In genomic region chr14:100336618-100337530, GRCh38 we compare ENCODE assay signal across 16 cellular contexts. TPM values are rescaled to one million over a fixed set of nuclear protein-coding genes. Genes with fewer than 3 reads are reported as not detected.
DNase-seq lines count a peak whose midpoint lies in the region; ATAC-seq and TF ChIP-seq lines count a peak whose summit lies in the region.
"Had no signal": no experiment of that assay in that cellular context is flagged by ENCODE, and none has a peak within 500 bp of the region (broad histone marks: within the 10 kb centered on the region; RNA-seq: fewer than 3 reads in every experiment).

No MANE protein-coding gene starts in this region.

- peak overlapping the region; percentile 25 for H3K27ac Mint-ChIP-seq in activated CD4-positive, alpha-beta T cell treated with anti-CD3 and anti-CD28 coated beads, Interleukin-2, amount 10 ng/mL, durations not matched to agents 7 days and 5 days
- H3K27ac Mint-ChIP-seq in activated CD4-positive, alpha-beta memory T cell treated with anti-CD3 and anti-CD28 coated beads, Interleukin-2, amount 10 ng/mL, durations not matched to agents 7 days and 5 days: peak overlapping the region; percentile 75
- peak overlapping the region; percentile 61 for H3K27ac Mint-ChIP-seq in stimulated activated effector memory CD8-positive, alpha-beta T cell treated with anti-CD3 and anti-CD28 coated beads, Interleukin-12 subunit alpha, Interleukin-12 subunit beta, amount 100 ng/mL, for 72 hours
- H3K27ac Mint-ChIP-seq: neural progenitor cell had no signal

- H3K4me1 ChIP-seq in right atrium auricular region: peaks cover 0 to 18% of the 10 kb centered on the region in 2 donors
- H3K4me1 ChIP-seq: Caco-2, neural progenitor cell had no signal

- no peak overlapping the region for H3K4me3 Mint-ChIP-seq in activated CD4-positive, alpha-beta T cell treated with anti-CD3 and anti-CD28 coated beads, Interleukin-2, amount 10 ng/mL, durations not matched to agents 7 days and 5 days
- H3K4me3 Mint-ChIP-seq in activated CD4-positive, alpha-beta memory T cell treated with anti-CD3 and anti-CD28 coated beads, Interleukin-2, amount 10 ng/mL, durations not matched to agents 7 days and 5 days: no peak overlapping the region
- no peak overlapping the region for H3K4me3 Mint-ChIP-seq in stimulated activated effector memory CD8-positive, alpha-beta T cell treated with anti-CD3 and anti-CD28 coated beads, Interleukin-12 subunit alpha, Interleukin-12 subunit beta, amount 100 ng/mL, for 72 hours
- H3K4me3 Mint-ChIP-seq: neural progenitor cell had no signal

- no peak overlapping the region for H3K4me3 ChIP-seq in right atrium auricular region
- H3K4me3 ChIP-seq: hepatocyte, neural progenitor cell, SK-N-MC had no signal

- no peaks in the 10 kb centered on the region for H3K27me3 ChIP-seq in right atrium auricular region
- H3K27me3 ChIP-seq: hepatocyte, neural progenitor cell had no signal

- peaks cover 43% of the 10 kb centered on the region for H3K36me3 Mint-ChIP-seq in activated CD4-positive, alpha-beta T cell treated with anti-CD3 and anti-CD28 coated beads, Interleukin-2, amount 10 ng/mL, durations not matched to agents 7 days and 5 days (ENCODE audit: low read depth)
- peaks cover 75% of the 10 kb centered on the region for H3K36me3 Mint-ChIP-seq in activated CD4-positive, alpha-beta memory T cell treated with anti-CD3 and anti-CD28 coated beads, Interleukin-2, amount 10 ng/mL, durations not matched to agents 7 days and 5 days (ENCODE audit: low read depth)
- H3K36me3 Mint-ChIP-seq in stimulated activated effector memory CD8-positive, alpha-beta T cell treated with anti-CD3 and anti-CD28 coated beads, Interleukin-12 subunit alpha, Interleukin-12 subunit beta, amount 100 ng/mL, for 72 hours: peaks cover 97% of the 10 kb centered on the region

- peaks cover 36% of the 10 kb centered on the region for H3K36me3 ChIP-seq in right atrium auricular region
- H3K36me3 ChIP-seq: neural progenitor cell had no signal

- DNase-seq in activated CD4-positive, alpha-beta T cell treated with anti-CD3 and anti-CD28 coated beads, Interleukin-2, amount 10 ng/mL, durations not matched to agents 7 days and 5 days: no peak
- DNase-seq in activated CD4-positive, alpha-beta T cell treated with anti-CD3 and anti-CD28 coated beads, Interleukin-2, amount 50 U/mL, for 4 hours: no peak
- DNase-seq in activated CD4-positive, alpha-beta memory T cell treated with anti-CD3 and anti-CD28 coated beads, Interleukin-2, amount 10 ng/mL, durations not matched to agents 7 days and 5 days: no peak
- DNase-seq in stimulated activated effector memory CD8-positive, alpha-beta T cell treated with anti-CD3 and anti-CD28 coated beads, Interleukin-12 subunit alpha, Interleukin-12 subunit beta, amount 100 ng/mL, for 72 hours (ENCODE audit: low spot score in 2 of 2): no peak
- DNase-seq in NCI-H1436 (lab: John Stamatoyannopoulos, UW) (no peak), right atrium auricular region (ENCODE audit: low spot score) (no peak)
- DNase-seq in stimulated activated CD4-positive, alpha-beta T cell treated with anti-CD3 and anti-CD28 coated beads, Interleukin-1b, Interleukin-23, amount 100 ng/mL, for 48 hours: no peak
- DNase-seq: Caco-2, NCI-H1930 had no signal

- TF ChIP-seq CTCF in right atrium auricular region (IDR thresholded peaks at IDR 0.05): no peak

- no peak overlapping the region for H3K27ac ChIP-seq in right atrium auricular region
- H3K27ac ChIP-seq: epithelial cell of prostate, hepatocyte, neural progenitor cell, SK-N-MC had no signal

- POLR2A ChIA-PET in activated CD4-positive, alpha-beta T cell treated with anti-CD3 and anti-CD28 coated beads, Interleukin-2, amount 10 ng/mL, durations not matched to agents 7 days and 5 days (lab: Charles Lee): no interaction called here
- POLR2A ChIA-PET in activated CD4-positive, alpha-beta memory T cell treated with anti-CD3 and anti-CD28 coated beads, Interleukin-2, amount 10 ng/mL, durations not matched to agents 7 days and 5 days (lab: Charles Lee): interaction anchor here (1.5 kb wide), 1 partner anchor 38 kb away, joined by 4 read pairs; a partner anchor contains a TSS

- peaks cover 16% of the 10 kb centered on the region for H3K4me1 Mint-ChIP-seq in activated CD4-positive, alpha-beta T cell treated with anti-CD3 and anti-CD28 coated beads, Interleukin-2, amount 10 ng/mL, durations not matched to agents 7 days and 5 days
- peaks cover 38% of the 10 kb centered on the region for H3K4me1 Mint-ChIP-seq in activated CD4-positive, alpha-beta memory T cell treated with anti-CD3 and anti-CD28 coated beads, Interleukin-2, amount 10 ng/mL, durations not matched to agents 7 days and 5 days
- H3K4me1 Mint-ChIP-seq in stimulated activated effector memory CD8-positive, alpha-beta T cell treated with anti-CD3 and anti-CD28 coated beads, Interleukin-12 subunit alpha, Interleukin-12 subunit beta, amount 100 ng/mL, for 72 hours: peaks cover 28% of the 10 kb centered on the region
- H3K4me1 Mint-ChIP-seq: neural progenitor cell had no signal

- H3K9me3 ChIP-seq in right atrium auricular region: no peaks in the 10 kb centered on the region
- H3K9me3 ChIP-seq: Caco-2 had no signal

- no peaks in the 10 kb centered on the region for H3K9me3 Mint-ChIP-seq in activated CD4-positive, alpha-beta T cell treated with anti-CD3 and anti-CD28 coated beads, Interleukin-2, amount 10 ng/mL, durations not matched to agents 7 days and 5 days
- H3K9me3 Mint-ChIP-seq in activated CD4-positive, alpha-beta memory T cell treated with anti-CD3 and anti-CD28 coated beads, Interleukin-2, amount 10 ng/mL, durations not matched to agents 7 days and 5 days: no peaks in the 10 kb centered on the region
- H3K9me3 Mint-ChIP-seq in stimulated activated effector memory CD8-positive, alpha-beta T cell treated with anti-CD3 and anti-CD28 coated beads, Interleukin-12 subunit alpha, Interleukin-12 subunit beta, amount 100 ng/mL, for 72 hours: no peaks in the 10 kb centered on the region
- H3K9me3 Mint-ChIP-seq: neural progenitor cell had no signal

- H3K27me3 Mint-ChIP-seq in activated CD4-positive, alpha-beta T cell treated with anti-CD3 and anti-CD28 coated beads, Interleukin-2, amount 10 ng/mL, durations not matched to agents 7 days and 5 days: no peaks in the 10 kb centered on the region
- no peaks in the 10 kb centered on the region for H3K27me3 Mint-ChIP-seq in activated CD4-positive, alpha-beta memory T cell treated with anti-CD3 and anti-CD28 coated beads, Interleukin-2, amount 10 ng/mL, durations not matched to agents 7 days and 5 days

- peak; percentile 37 for ATAC-seq in GM21360 (IDR thresholded peaks at IDR 0.05; ENCODE audit: unreplicated experiment)
- ATAC-seq in stimulated activated effector memory CD8-positive, alpha-beta T cell treated with anti-CD3 and anti-CD28 coated beads, Interleukin-12 subunit alpha, Interleukin-12 subunit beta, amount 100 ng/mL, for 72 hours: peak; percentile 77

- CTCF ChIA-PET in activated CD4-positive, alpha-beta T cell treated with anti-CD3 and anti-CD28 coated beads, Interleukin-2, amount 10 ng/mL, durations not matched to agents 7 days and 5 days (lab: Charles Lee): interaction anchor here (0.6 to 1.1 kb wide), 4 partner anchors 12 to 63 kb away, joined by 3 read pairs; no protein-coding TSS in a partner anchor
- CTCF ChIA-PET in activated CD4-positive, alpha-beta memory T cell treated with anti-CD3 and anti-CD28 coated beads, Interleukin-2, amount 10 ng/mL, durations not matched to agents 7 days and 5 days (lab: Charles Lee): interaction anchor here (0.6 kb wide), 1 partner anchor 286 kb away, joined by 3 read pairs; no protein-coding TSS in a partner anchor

RNA-seq across cellular contexts. Expression of gene SLC25A47, which starts 13.7 kb away (rescaled TPM):
- total RNA-seq in activated CD4-positive, alpha-beta T cell treated with anti-CD3 and anti-CD28 coated beads, Interleukin-2, amount 10 ng/mL, durations not matched to agents 7 days and 5 days: not detected
- not detected for total RNA-seq in activated CD4-positive, alpha-beta memory T cell treated with anti-CD3 and anti-CD28 coated beads, Interleukin-2, amount 10 ng/mL, durations not matched to agents 7 days and 5 days
- not detected for total RNA-seq in right atrium auricular region
- total RNA-seq: Caco-2, cerebellum, lower leg skin had no signal

RNA-seq across cellular contexts. Expression of gene SLC25A29, which starts 30.6 kb away (rescaled TPM):
- 1 to 10 TPM; 1.5 to 2.2 TPM for total RNA-seq in activated CD4-positive, alpha-beta T cell treated with anti-CD3 and anti-CD28 coated beads, Interleukin-2, amount 10 ng/mL, durations not matched to agents 7 days and 5 days
- total RNA-seq in activated CD4-positive, alpha-beta memory T cell treated with anti-CD3 and anti-CD28 coated beads, Interleukin-2, amount 10 ng/mL, durations not matched to agents 7 days and 5 days: 1 to 10 TPM; 8.2 to 8.9 TPM
- total RNA-seq in right atrium auricular region: 10 to 100 TPM; 24.7 to 34.0 TPM

RNA-seq across cellular contexts. Expression of gene WDR25, which starts 39.4 kb away (rescaled TPM):
- total RNA-seq in activated CD4-positive, alpha-beta T cell treated with anti-CD3 and anti-CD28 coated beads, Interleukin-2, amount 10 ng/mL, durations not matched to agents 7 days and 5 days: 1 to 10 TPM; 6.8 to 7.0 TPM
- total RNA-seq in activated CD4-positive, alpha-beta memory T cell treated with anti-CD3 and anti-CD28 coated beads, Interleukin-2, amount 10 ng/mL, durations not matched to agents 7 days and 5 days: 1 to 10 TPM; 6.1 to 6.9 TPM
- total RNA-seq in right atrium auricular region: 1 to 10 TPM; 4.4 to 4.7 TPM

Comparison
In these comparisons a context has a peak if more than half of its experiments do, and no peak if none do; other contexts are left out.
1. H3K27ac Mint-ChIP-seq: peak in every context shown above with its lines; median percentile 75 in activated CD4-positive, alpha-beta memory T cell treated with anti-CD3 and anti-CD28 coated beads, Interleukin-2, amount 10 ng/mL, durations not matched to agents 7 days and 5 days; 61 in stimulated activated effector memory CD8-positive, alpha-beta T cell treated with anti-CD3 and anti-CD28 coated beads, Interleukin-12 subunit alpha, Interleukin-12 subunit beta, amount 100 ng/mL, for 72 hours; 25 in activated CD4-positive, alpha-beta T cell treated with anti-CD3 and anti-CD28 coated beads, Interleukin-2, amount 10 ng/mL, durations not matched to agents 7 days and 5 days.